8 cellular contexts compared by ENCODE assay signal in genomic region chr19:6424190-6424938, GRCh38. TPM values are rescaled to one million over a fixed set of nuclear protein-coding genes. Genes with fewer than 3 reads are reported as not detected.
DNase-seq lines count a peak whose midpoint lies in the region; ATAC-seq and TF ChIP-seq lines count a peak whose summit lies in the region.

A gene with protein sequence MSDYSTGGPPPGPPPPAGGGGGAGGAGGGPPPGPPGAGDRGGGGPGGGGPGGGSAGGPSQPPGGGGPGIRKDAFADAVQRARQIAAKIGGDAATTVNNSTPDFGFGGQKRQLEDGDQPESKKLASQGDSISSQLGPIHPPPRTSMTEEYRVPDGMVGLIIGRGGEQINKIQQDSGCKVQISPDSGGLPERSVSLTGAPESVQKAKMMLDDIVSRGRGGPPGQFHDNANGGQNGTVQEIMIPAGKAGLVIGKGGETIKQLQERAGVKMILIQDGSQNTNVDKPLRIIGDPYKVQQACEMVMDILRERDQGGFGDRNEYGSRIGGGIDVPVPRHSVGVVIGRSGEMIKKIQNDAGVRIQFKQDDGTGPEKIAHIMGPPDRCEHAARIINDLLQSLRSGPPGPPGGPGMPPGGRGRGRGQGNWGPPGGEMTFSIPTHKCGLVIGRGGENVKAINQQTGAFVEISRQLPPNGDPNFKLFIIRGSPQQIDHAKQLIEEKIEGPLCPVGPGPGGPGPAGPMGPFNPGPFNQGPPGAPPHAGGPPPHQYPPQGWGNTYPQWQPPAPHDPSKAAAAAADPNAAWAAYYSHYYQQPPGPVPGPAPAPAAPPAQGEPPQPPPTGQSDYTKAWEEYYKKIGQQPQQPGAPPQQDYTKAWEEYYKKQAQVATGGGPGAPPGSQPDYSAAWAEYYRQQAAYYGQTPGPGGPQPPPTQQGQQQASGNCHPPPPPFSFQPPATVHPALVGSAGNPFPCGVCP (minus strand): TSS chr19:6424811. CDS start chr19:6424701, 110 bp downstream.

- H3K27ac Mint-ChIP-seq in CD8-positive, alpha-beta memory T cell = peak within 1 kb of the TSS; percentile 87 to 98 (median 90)
- H3K27ac Mint-ChIP-seq in neural progenitor cell = peak within 1 kb of the TSS; percentile 65

- peaks cover 8% of the 10 kb centered on the region for H3F3A ChIP-seq in neural progenitor cell (ENCODE audit: low read depth)

- H3K9ac ChIP-seq in neural progenitor cell = peak within 1 kb of the TSS; percentile 84

- no peaks in the 10 kb centered on the region for H3K9me3 ChIP-seq in CD8-positive, alpha-beta memory T cell (ENCODE audit: low read length)
- H3K9me3 ChIP-seq in neural progenitor cell (ENCODE audit: low read depth) = no peaks in the 10 kb centered on the region

- peaks cover 0 to 1% of the 10 kb centered on the region in 2 donors for H3K27me3 Mint-ChIP-seq in CD8-positive, alpha-beta memory T cell
- peaks cover 7% of the 10 kb centered on the region for H3K27me3 Mint-ChIP-seq in neural progenitor cell (ENCODE audit: insufficient read depth, low read depth)

- peak within 1 kb of the TSS; percentile 69 for H3K27ac ChIP-seq in CD8-positive, alpha-beta memory T cell (ENCODE audit: low read depth, low read length)
- no peak within 1 kb of the TSS for H3K27ac ChIP-seq in neural progenitor cell

- peak within 1 kb of the TSS; percentile 73 for H3K4me3 ChIP-seq in CD8-positive, alpha-beta memory T cell (ENCODE audit: low read length)
- H3K4me3 ChIP-seq in fibroblast of pulmonary artery (replicated peaks; ENCODE audit: low read depth, low read length) = peak within 1 kb of the TSS; percentile 95
- H3K4me3 ChIP-seq in neural progenitor cell = peak within 1 kb of the TSS; percentile 71

- peaks cover 21% of the 10 kb centered on the region for H3K36me3 ChIP-seq in CD8-positive, alpha-beta memory T cell (ENCODE audit: insufficient read depth, low read length)
- no peaks in the 10 kb centered on the region for H3K36me3 ChIP-seq in neural progenitor cell

- H3K27me3 ChIP-seq in CD8-positive, alpha-beta memory T cell (ENCODE audit: insufficient read depth, low read length, poor library complexity, severe bottlenecking) = no peaks in the 10 kb centered on the region
- peaks cover 3% of the 10 kb centered on the region for H3K27me3 ChIP-seq in neural progenitor cell

- peaks cover 30 to 46% (median 33%) of the 10 kb centered on the region in 3 donors for H3K4me1 Mint-ChIP-seq in CD8-positive, alpha-beta memory T cell
- H3K4me1 Mint-ChIP-seq in neural progenitor cell = peaks cover 28% of the 10 kb centered on the region

- H3K4me3 Mint-ChIP-seq in CD8-positive, alpha-beta memory T cell = peak within 1 kb of the TSS; percentile 87 to 95 (median 90)
- H3K4me3 Mint-ChIP-seq in neural progenitor cell = peak within 1 kb of the TSS; percentile 96

- no peaks in the 10 kb centered on the region for H3K9me3 Mint-ChIP-seq in CD8-positive, alpha-beta memory T cell
- no peaks in the 10 kb centered on the region for H3K9me3 Mint-ChIP-seq in neural progenitor cell

- H3K79me2 ChIP-seq in neural progenitor cell (ENCODE audit: low read depth) = peaks cover 48% of the 10 kb centered on the region

- TF ChIP-seq CTCF in fibroblast of pulmonary artery (IDR thresholded peaks at IDR 0.05; ENCODE audit: low read length, missing control alignments) = no peak
- TF ChIP-seq CTCF in neural progenitor cell (IDR thresholded peaks at IDR 0.05) = no peak

- no peak within 1 kb of the TSS for H2AFZ ChIP-seq in neural progenitor cell (replicated peaks)

- no peak for ATAC-seq in GM21526 (IDR thresholded peaks at IDR 0.05; ENCODE audit: low FRiP score, unreplicated experiment)

- H4K20me1 ChIP-seq in neural progenitor cell (ENCODE audit: low read depth) = peaks cover 48% of the 10 kb centered on the region

- DNase-seq in CD8-positive, alpha-beta memory T cell = peak in 3 of 5 donors; percentile 17 to 23 (median 21)
- DNase-seq in HT-29 (ENCODE audit: low spot score) = no peak
- DNase-seq in activated CD8-positive, alpha-beta memory T cell treated with anti-CD3 and anti-CD28 coated beads, Interleukin-2, amount 50 U/mL, for 48 hours = peak; percentile 70
- no peak for DNase-seq in fibroblast of pulmonary artery (ENCODE audit: low read depth)
- DNase-seq in neural progenitor cell (ENCODE audit: low spot score) = peak; percentile 67
- no peak for DNase-seq in KBM-7
- no peak for DNase-seq in hepatic stellate cell (ENCODE audit: low spot score)

- POLR2A ChIA-PET in CD8-positive, alpha-beta memory T cell (lab: Charles Lee) = interaction anchor here (0.5 to 2.2 kb wide), 11 partner anchors 31 to 439 kb away, joined by 3 to 14 read pairs (median 5); partner anchors contain the start of genes ALKBH7, CLPP, DENND1C and GPR108

- H3K4me2 ChIP-seq in neural progenitor cell = peak within 1 kb of the TSS; percentile 82

- in situ Hi-C loops in KBM-7 (cut with MboI; ENCODE audit: low pct_unique_long_range_greater_than_20kb, low sequenced_read_pairs) = no loop called here

- peaks cover 27% of the 10 kb centered on the region for H3K4me1 ChIP-seq in CD8-positive, alpha-beta memory T cell (ENCODE audit: insufficient read depth, low read length)
- peaks cover 13% of the 10 kb centered on the region for H3K4me1 ChIP-seq in neural progenitor cell

- H3K36me3 Mint-ChIP-seq in CD8-positive, alpha-beta memory T cell = peaks cover 3 to 37% (median 9%) of the 10 kb centered on the region in 3 donors
- H3K36me3 Mint-ChIP-seq in neural progenitor cell = peaks cover 11% of the 10 kb centered on the region

- CTCF ChIA-PET in CD8-positive, alpha-beta memory T cell (lab: Charles Lee) = interaction anchor here (1.2 to 1.4 kb wide), 2 partner anchors 32 to 206 kb away, joined by 3 to 5 read pairs; partner anchors contain the start of gene GTF2F1

RNA-seq across cellular contexts. Expression of the gene that starts here (rescaled TPM):
- 100 to 1,000 TPM; 456 to 459 TPM for total RNA-seq in CD8-positive, alpha-beta memory T cell
- polyA plus RNA-seq in CD8-positive, alpha-beta memory T cell = 22.0 TPM
- 143 and 160 TPM in 2 replicates for total RNA-seq in HT-29 (2014; rRNA removed; shearing (Covaris generic))
- 136 and 283 TPM in 2 replicates for total RNA-seq in neural progenitor cell (ENCODE audit: low replicate concordance)

Comparison
In these comparisons a context has a peak if more than half of its experiments do, and no peak if none do; other contexts are left out.
1. DNase-seq: peak in CD8-positive, alpha-beta memory T cell (3 of 5), activated CD8-positive, alpha-beta memory T cell treated with anti-CD3 and anti-CD28 coated beads, Interleukin-2, amount 50 U/mL, for 48 hours (single experiment) and neural progenitor cell (single experiment); none in HT-29 (single experiment), fibroblast of pulmonary artery (single experiment), KBM-7 (single experiment) and hepatic stellate cell (single experiment).
2. Peak in every context shown above with its lines, with median percentiles within 50 percentile points of each other: H3K4me3 ChIP-seq.